In genomic region chr3:9703240-9703639, GRCh38 we compare ENCODE assay signal across 2 cellular contexts.
TF ChIP-seq lines count a peak whose summit lies in the region.

No MANE protein-coding gene starts in this region.

TF ChIP-seq in HEK293, 187 proteins besides CTCF, POLR2A, EP300 and RAD21:
- TF ChIP-seq ZNF768 (tag by site-specific recombination; IDR thresholded peaks at IDR 0.05) = peak; percentile 87
- TF ChIP-seq ZNF670 (tag by site-specific recombination; IDR thresholded peaks at IDR 0.05; ENCODE audit: low read depth) = no peak
- no peak for TF ChIP-seq TRIM28 (IDR thresholded peaks at IDR 0.05; ENCODE audit: borderline replicate concordance, low read length)
- TF ChIP-seq ZNF324 (tag by site-specific recombination; IDR thresholded peaks at IDR 0.05) = no peak
- TF ChIP-seq ZNF140 (tag by site-specific recombination; IDR thresholded peaks at IDR 0.05) = no peak
- peak; percentile 95 for TF ChIP-seq ZNF664 (tag by site-specific recombination; IDR thresholded peaks at IDR 0.05)
- no peak for TF ChIP-seq ZNF112 (tag by site-specific recombination; IDR thresholded peaks at IDR 0.05)
- TF ChIP-seq ZBTB48 (tag by site-specific recombination; IDR thresholded peaks at IDR 0.05) = no peak
- no peak for TF ChIP-seq ZNF843 (tag by site-specific recombination; IDR thresholded peaks at IDR 0.05)
- no peak for TF ChIP-seq ZNF175 (tag by site-specific recombination; IDR thresholded peaks at IDR 0.05)
- no peak for TF ChIP-seq EGR2 (tag by site-specific recombination; IDR thresholded peaks at IDR 0.05; ENCODE audit: low read depth)
- no peak for TF ChIP-seq GFI1B (tag by site-specific recombination; IDR thresholded peaks at IDR 0.05)
- no peak for TF ChIP-seq ZNF792 (tag by site-specific recombination; IDR thresholded peaks at IDR 0.05)
- no peak for TF ChIP-seq ZNF585B (tag by site-specific recombination; IDR thresholded peaks at IDR 0.05)
- TF ChIP-seq ZNF433 (tag by site-specific recombination; IDR thresholded peaks at IDR 0.05; ENCODE audit: low read depth) = no peak

TF ChIP-seq in H1, 55 proteins besides CTCF, POLR2A, EP300 and RAD21:
- TF ChIP-seq TAF1 (IDR thresholded peaks at IDR 0.05; ENCODE audit: low read depth, low read length) (no peak), SP4 (IDR thresholded peaks at IDR 0.05; ENCODE audit: low read length) (no peak), CHD2 (IDR thresholded peaks at IDR 0.05; ENCODE audit: low read length) (no peak), BACH1 (IDR thresholded peaks at IDR 0.05; ENCODE audit: low read length) (no peak), MAX (IDR thresholded peaks at IDR 0.05) (no peak), TAF7 (optimal IDR thresholded peaks at IDR 0.05; ENCODE audit: borderline replicate concordance, low read depth, low read length) (no peak), SUZ12 (IDR thresholded peaks at IDR 0.05; ENCODE audit: low read length) (no peak), MAFK (IDR thresholded peaks at IDR 0.05; ENCODE audit: low read depth, low read length) (no peak), CREB1 (IDR thresholded peaks at IDR 0.05) (no peak), POU5F1 (IDR thresholded peaks at IDR 0.05; ENCODE audit: low read depth, low read length) (no peak), BCL11A (IDR thresholded peaks at IDR 0.05; ENCODE audit: low read depth in 2 of 2, low read length in 2 of 2) (no peak), RXRA (IDR thresholded peaks at IDR 0.05; ENCODE audit: insufficient read depth, low read depth, low read length) (no peak), JUND (IDR thresholded peaks at IDR 0.05; ENCODE audit: low read length) (no peak), ATF2 (IDR thresholded peaks at IDR 0.05; ENCODE audit: low read length) (no peak)
